Comparison of ENCODE assay signal across 8 cellular contexts in the genomic region with DNA sequence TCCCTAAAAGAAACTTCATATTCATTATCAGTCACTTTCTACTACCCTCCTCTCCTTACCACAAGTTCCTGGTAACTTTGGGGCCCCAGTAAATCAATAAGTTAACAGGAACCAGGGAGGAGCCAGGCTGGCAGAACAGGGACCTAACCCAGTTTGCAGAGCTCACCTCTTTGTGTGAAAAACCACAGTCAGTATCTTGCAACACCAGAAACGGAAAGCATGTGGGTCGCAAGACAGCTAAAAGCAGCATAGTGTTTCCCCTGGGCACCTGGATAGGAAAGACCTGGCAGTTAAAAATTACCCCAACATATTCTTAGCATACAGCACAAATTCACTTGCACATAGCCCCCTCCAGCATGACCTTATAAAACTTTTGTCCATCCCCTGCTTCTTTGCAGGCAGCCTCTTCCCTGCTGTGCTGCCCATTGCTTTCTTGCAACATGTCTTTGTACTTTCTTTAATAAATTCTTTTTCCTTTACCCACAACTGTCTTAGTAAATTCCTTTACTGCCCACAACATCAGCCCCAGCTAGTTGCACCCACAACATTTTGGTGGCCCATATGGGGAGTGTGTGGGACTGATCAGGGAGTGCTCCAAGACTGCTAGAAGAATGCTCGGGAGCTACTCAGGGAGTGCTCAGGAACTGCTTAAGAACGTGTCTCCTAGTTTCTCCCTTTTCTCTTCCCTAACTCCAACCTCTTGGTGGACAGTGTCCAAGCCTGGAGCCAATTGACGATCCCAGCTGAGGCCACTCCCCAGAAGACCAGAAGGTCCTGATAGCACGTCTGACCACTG.
DNase-seq lines count a peak whose midpoint lies in the region; ATAC-seq and TF ChIP-seq lines count a peak whose summit lies in the region.

No MANE protein-coding gene starts in this region.

- no peak overlapping the region for H3K27ac ChIP-seq in naive thymus-derived CD4-positive, alpha-beta T cell (ENCODE audit: low read depth, low read length)
- H3K27ac ChIP-seq in left lung (peak overlapping the region in 1 of 2 donors; percentile 48), vagina (no peak overlapping the region)

- peaks cover 15 to 21% of the 10 kb centered on the region in 2 donors for H3K4me1 ChIP-seq in naive thymus-derived CD4-positive, alpha-beta T cell (ENCODE audit: control insufficient read depth in 2 of 2, insufficient read depth in 2 of 2, low read length in 2 of 2)
- H3K4me1 ChIP-seq in left lung (no peaks in the 10 kb centered on the region), vagina (no peaks in the 10 kb centered on the region)

- TF ChIP-seq CTCF in left lung (IDR thresholded peaks at IDR 0.05) (no peak), WTC11 (IDR thresholded peaks at IDR 0.05) (no peak), vagina (IDR thresholded peaks at IDR 0.05) (no peak)

- POLR2A ChIA-PET in naive thymus-derived CD4-positive, alpha-beta T cell (lab: Charles Lee): interaction anchor here (0.8 to 1.0 kb wide), 2 partner anchors 63 to 245 kb away, joined by 3 read pairs; no protein-coding TSS in a partner anchor
- POLR2A ChIA-PET in WTC11 (lab: Charles Lee): no interaction called here

- H3K9me3 ChIP-seq in naive thymus-derived CD4-positive, alpha-beta T cell (ENCODE audit: control insufficient read depth in 2 of 3, low read length in 3 of 3): no peaks in the 10 kb centered on the region
- H3K9me3 ChIP-seq in left lung (no peaks in the 10 kb centered on the region), vagina (no peaks in the 10 kb centered on the region)

- no peaks in the 10 kb centered on the region for H3K27me3 ChIP-seq in naive thymus-derived CD4-positive, alpha-beta T cell (ENCODE audit: control insufficient read depth in 2 of 2, insufficient read depth in 2 of 2, low read length in 2 of 2)
- H3K27me3 ChIP-seq in left lung (peaks cover 0 to 10% of the 10 kb centered on the region in 2 donors), vagina (no peaks in the 10 kb centered on the region)

- H3K4me3 Mint-ChIP-seq in naive thymus-derived CD4-positive, alpha-beta T cell: peak overlapping the region; percentile 55 to 81 (median 74)
- H3K4me3 Mint-ChIP-seq in WTC11: no peak overlapping the region

- H3K27ac Mint-ChIP-seq in naive thymus-derived CD4-positive, alpha-beta T cell: peak overlapping the region; percentile 57 to 85 (median 76)
- no peak overlapping the region for H3K27ac Mint-ChIP-seq in WTC11

- peaks cover 0 to 17% (median 0%) of the 10 kb centered on the region in 5 donors for H3K36me3 Mint-ChIP-seq in naive thymus-derived CD4-positive, alpha-beta T cell
- peaks cover 11% of the 10 kb centered on the region for H3K36me3 Mint-ChIP-seq in WTC11

- H3K27me3 Mint-ChIP-seq in naive thymus-derived CD4-positive, alpha-beta T cell: no peaks in the 10 kb centered on the region
- H3K27me3 Mint-ChIP-seq in WTC11 (ENCODE audit: low read depth): no peaks in the 10 kb centered on the region; the same call in 1 of the 2 replicates

- CTCF ChIA-PET in naive thymus-derived CD4-positive, alpha-beta T cell (lab: Charles Lee): interaction anchor here (1.6 kb wide), 1 partner anchor 155 kb away, joined by 3 read pairs; no protein-coding TSS in a partner anchor
- CTCF ChIA-PET in WTC11 (lab: Charles Lee): no interaction called here

- H3K4me3 ChIP-seq in naive thymus-derived CD4-positive, alpha-beta T cell (ENCODE audit: low read length): no peak overlapping the region
- no peak overlapping the region for H3K4me3 ChIP-seq in left lung
- no peak overlapping the region for H3K4me3 ChIP-seq in vagina

- intact Hi-C loops in naive thymus-derived CD4-positive, alpha-beta T cell (cut with micrococcal nuclease): loop anchor here (5.0 to 10.0 kb wide), 3 partner anchors 74 to 176 kb away; no protein-coding TSS in a partner anchor
- intact Hi-C loops in left lung (cut with DNase I) (no loop called here), vagina (cut with DNase I) (no loop called here)

- TF ChIP-seq POLR2A in vagina (IDR thresholded peaks at IDR 0.05): no peak

- ATAC-seq in GM18873 (IDR thresholded peaks at IDR 0.05; ENCODE audit: low FRiP score, unreplicated experiment) (peak; percentile 88), HG02840 (IDR thresholded peaks at IDR 0.05; ENCODE audit: low FRiP score, unreplicated experiment) (peak; percentile 62), left lung (no peak), WTC11 (no peak)
- peak; percentile 77 for ATAC-seq in naive thymus-derived CD4-positive, alpha-beta T cell

- DNase-seq in SIG-M5 (lab: John Stamatoyannopoulos, UW) (peak; percentile 91), HK-2 (ENCODE audit: unreplicated experiment) (no peak), left lung (no peak), WTC11 (ENCODE audit: low spot score) (no peak), vagina (ENCODE audit: extremely low spot score in 2 of 2) (no peak)
- peak in 7 of 9 donors; percentile 14 to 49 (median 34) for DNase-seq in naive thymus-derived CD4-positive, alpha-beta T cell

- peaks cover 30 to 80% (median 63%) of the 10 kb centered on the region in 7 donors for H3K4me1 Mint-ChIP-seq in naive thymus-derived CD4-positive, alpha-beta T cell
- H3K4me1 Mint-ChIP-seq in WTC11: no peaks in the 10 kb centered on the region; the same call in 1 of the 2 replicates

- peaks cover 0 to 8% (median 0%) of the 10 kb centered on the region in 11 donors for H3K9me3 Mint-ChIP-seq in naive thymus-derived CD4-positive, alpha-beta T cell
- peaks cover 22% of the 10 kb centered on the region for H3K9me3 Mint-ChIP-seq in WTC11

- no peaks in the 10 kb centered on the region for H3K36me3 ChIP-seq in naive thymus-derived CD4-positive, alpha-beta T cell (ENCODE audit: control insufficient read depth in 2 of 3, insufficient read depth in 3 of 3, low read length in 3 of 3)
- H3K36me3 ChIP-seq in left lung: no peaks in the 10 kb centered on the region
- no peaks in the 10 kb centered on the region for H3K36me3 ChIP-seq in vagina

TF ChIP-seq in WTC11, 78 proteins besides CTCF, POLR2A, EP300 and RAD21:
- TF ChIP-seq ZNF396 (CRISPR knock-in tag; IDR thresholded peaks at IDR 0.05; ENCODE audit: borderline replicate concordance) (no peak), GTF2I (CRISPR knock-in tag; conservative IDR thresholded peaks at IDR 0.05) (no peak), ELF4 (CRISPR knock-in tag; IDR thresholded peaks at IDR 0.05; ENCODE audit: low read depth) (no peak), SMAD3 (CRISPR knock-in tag; IDR thresholded peaks at IDR 0.05; ENCODE audit: borderline replicate concordance) (no peak), NR3C1 (CRISPR knock-in tag; conservative IDR thresholded peaks at IDR 0.05; ENCODE audit: low read depth) (no peak), MYBL2 (CRISPR knock-in tag; IDR thresholded peaks at IDR 0.05) (no peak), CREM (CRISPR knock-in tag; IDR thresholded peaks at IDR 0.05) (no peak), GRHL2 (CRISPR knock-in tag; IDR thresholded peaks at IDR 0.05; ENCODE audit: insufficient replicate concordance, severe bottlenecking) (no peak), NR1H2 (CRISPR knock-in tag; IDR thresholded peaks at IDR 0.05) (no peak), NFE2L1 (CRISPR knock-in tag; IDR thresholded peaks at IDR 0.05) (no peak), FOXP1 (CRISPR knock-in tag; IDR thresholded peaks at IDR 0.05; ENCODE audit: borderline replicate concordance) (no peak)
- TF ChIP-seq, protein P1, sequence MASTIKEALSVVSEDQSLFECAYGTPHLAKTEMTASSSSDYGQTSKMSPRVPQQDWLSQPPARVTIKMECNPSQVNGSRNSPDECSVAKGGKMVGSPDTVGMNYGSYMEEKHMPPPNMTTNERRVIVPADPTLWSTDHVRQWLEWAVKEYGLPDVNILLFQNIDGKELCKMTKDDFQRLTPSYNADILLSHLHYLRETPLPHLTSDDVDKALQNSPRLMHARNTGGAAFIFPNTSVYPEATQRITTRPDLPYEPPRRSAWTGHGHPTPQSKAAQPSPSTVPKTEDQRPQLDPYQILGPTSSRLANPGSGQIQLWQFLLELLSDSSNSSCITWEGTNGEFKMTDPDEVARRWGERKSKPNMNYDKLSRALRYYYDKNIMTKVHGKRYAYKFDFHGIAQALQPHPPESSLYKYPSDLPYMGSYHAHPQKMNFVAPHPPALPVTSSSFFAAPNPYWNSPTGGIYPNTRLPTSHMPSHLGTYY (CRISPR knock-in tag; IDR thresholded peaks at IDR 0.05): no peak

Comparison
In these comparisons a context has a peak if more than half of its experiments do, and no peak if none do; other contexts are left out.
1. ATAC-seq: peak in GM18873 (single experiment), HG02840 (single experiment) and naive thymus-derived CD4-positive, alpha-beta T cell (single experiment); none in left lung (single experiment) and WTC11 (single experiment).
2. DNase-seq: peak in SIG-M5 (single experiment) and naive thymus-derived CD4-positive, alpha-beta T cell (7 of 9); none in HK-2 (single experiment), left lung (0 of 2), WTC11 (single experiment) and vagina (0 of 2).
3. intact Hi-C loops: an anchor here in naive thymus-derived CD4-positive, alpha-beta T cell (5.0 to 10.0 kb wide); none called in left lung and vagina.